Comparison of ENCODE assay signal across 35 cellular contexts in genomic region chr7:45252248-45252647, GRCh38.
"Had no signal": no experiment of that assay in that cellular context is flagged by ENCODE, and none has a peak within 500 bp of the region (broad histone marks: within the 10 kb centered on the region; RNA-seq: fewer than 3 reads in every experiment).

No MANE protein-coding gene starts in this region.

- H3K4me3 ChIP-seq: MG63 had no signal

- DNase-seq: Karpas-422, Kasumi-1, KBM-7, KG1, MG63, MM.1S, MV-4-11, NCI-H1048, NCI-H1092, NCI-H1092 treated with DMSO at 0.1 percent for 48 hours, NCI-H1105, NCI-H1105 treated with DMSO at 0.1 percent for 48 hours, NCI-H1417, NCI-H1417 treated with DMSO at 0.1 percent for 48 hours, NCI-H1436, NCI-H1436 treated with DMSO at 0.1 percent for 48 hours, NCI-H146, NCI-H1694, NCI-H1694 treated with DMSO at 0.1 percent for 48 hours, NCI-H187, NCI-H187 treated with DMSO at 0.1 percent for 48 hours, NCI-H1930, NCI-H2029, NCI-H2029 treated with DMSO at 0.1 percent for 48 hours, NCI-H2081, NCI-H2081 treated with DMSO at 0.1 percent for 48 hours, NCI-H2107, NCI-H2171, NCI-H2171 treated with DMSO at 0.1 percent for 48 hours, NCI-H2227 treated with DMSO at 0.1 percent for 48 hours, NCI-H226, NCI-H345, NCI-H446, NCI-H446 treated with DMSO at 0.1 percent for 48 hours had no signal

- H3K9me3 ChIP-seq: MG63 had no signal

- H3K27ac ChIP-seq: KMS-11 had no signal

- H3K36me3 ChIP-seq: MG63 had no signal
